ENCODE assay signal across 17 cellular contexts in genomic region chr1:44725309-44725698, GRCh38. TPM values are rescaled to one million over a fixed set of nuclear protein-coding genes. Genes with fewer than 3 reads are reported as not detected.
DNase-seq lines count a peak whose midpoint lies in the region; TF ChIP-seq lines count a peak whose summit lies in the region.
"Had no signal": no experiment of that assay in that cellular context is flagged by ENCODE, and none has a peak within 500 bp of the region (broad histone marks: within the 10 kb centered on the region; RNA-seq: fewer than 3 reads in every experiment).

No MANE protein-coding gene starts in this region.

- H3K27ac Mint-ChIP-seq in activated T-cell treated with anti-CD3 and anti-CD28 coated beads, Interleukin-2, amount 50 U/mL, for 24 hours = peak overlapping the region; percentile 89
- H3K27ac Mint-ChIP-seq in activated naive CD8-positive, alpha-beta T cell treated with anti-CD3 and anti-CD28 coated beads for 36 hours = peak overlapping the region; percentile 83
- peak overlapping the region; percentile 45 for H3K27ac Mint-ChIP-seq in progenitor cell of endocrine pancreas
- H3K27ac Mint-ChIP-seq: nephron had no signal

- TF ChIP-seq CTCF in progenitor cell of endocrine pancreas (IDR thresholded peaks at IDR 0.05; ENCODE audit: unreplicated experiment) = no peak

- no peaks in the 10 kb centered on the region for H3K9me3 Mint-ChIP-seq in activated T-cell treated with anti-CD3 and anti-CD28 coated beads, Interleukin-2, amount 50 U/mL, for 24 hours
- H3K9me3 Mint-ChIP-seq in activated naive CD8-positive, alpha-beta T cell treated with anti-CD3 and anti-CD28 coated beads for 36 hours = no peaks in the 10 kb centered on the region
- H3K9me3 Mint-ChIP-seq in progenitor cell of endocrine pancreas (ENCODE audit: low read depth) = no peaks in the 10 kb centered on the region
- H3K9me3 Mint-ChIP-seq: nephron had no signal

- DNase-seq in activated T-cell treated with anti-CD3 and anti-CD28 coated beads, Interleukin-2, amount 50 U/mL, for 24 hours = no peak
- no peak for DNase-seq in activated T-cell treated with anti-CD3 and anti-CD28 coated beads, Interleukin-2, amount 50 U/mL, for 1 hour
- DNase-seq in HuH-7.5 (ENCODE audit: low spot score) = peak; percentile 3
- DNase-seq in activated naive CD8-positive, alpha-beta T cell treated with anti-CD3 and anti-CD28 coated beads for 36 hours = no peak
- DNase-seq in progenitor cell of endocrine pancreas (ENCODE audit: low spot score, unreplicated experiment) = no peak
- no peak for DNase-seq in NCI-H1105 treated with DMSO at 0.1 percent for 48 hours (lab: John Stamatoyannopoulos, UW)
- no peak for DNase-seq in HK-2 (ENCODE audit: unreplicated experiment)
- DNase-seq in NCI-H187 treated with DMSO at 0.1 percent for 48 hours (lab: John Stamatoyannopoulos, UW) = no peak
- DNase-seq: ACHN; activated CD4-positive, alpha-beta T cell treated with anti-CD3 and anti-CD28 coated beads for 4 hours; activated effector memory CD4-positive, alpha-beta T cell treated with Interleukin-2 at 50 U/mL for 16 hours; DMS79; NCI-H1436; SK-N-SH; transverse colon had no signal

- peaks cover 68% of the 10 kb centered on the region for H3K4me1 Mint-ChIP-seq in activated T-cell treated with anti-CD3 and anti-CD28 coated beads, Interleukin-2, amount 50 U/mL, for 24 hours (ENCODE audit: low read depth)
- peaks cover 66% of the 10 kb centered on the region for H3K4me1 Mint-ChIP-seq in activated naive CD8-positive, alpha-beta T cell treated with anti-CD3 and anti-CD28 coated beads for 36 hours
- peaks cover 4% of the 10 kb centered on the region for H3K4me1 Mint-ChIP-seq in progenitor cell of endocrine pancreas (ENCODE audit: low read depth)

- peaks cover 21% of the 10 kb centered on the region for H3K36me3 Mint-ChIP-seq in activated T-cell treated with anti-CD3 and anti-CD28 coated beads, Interleukin-2, amount 50 U/mL, for 24 hours (ENCODE audit: low read depth)
- H3K36me3 Mint-ChIP-seq in activated naive CD8-positive, alpha-beta T cell treated with anti-CD3 and anti-CD28 coated beads for 36 hours = peaks cover 18% of the 10 kb centered on the region
- H3K36me3 Mint-ChIP-seq in progenitor cell of endocrine pancreas (ENCODE audit: insufficient read depth) = no peaks in the 10 kb centered on the region

- peak overlapping the region; percentile 77 for H3K4me3 Mint-ChIP-seq in activated T-cell treated with anti-CD3 and anti-CD28 coated beads, Interleukin-2, amount 50 U/mL, for 24 hours
- H3K4me3 Mint-ChIP-seq in activated naive CD8-positive, alpha-beta T cell treated with anti-CD3 and anti-CD28 coated beads for 36 hours = peak overlapping the region; percentile 82
- no peak overlapping the region for H3K4me3 Mint-ChIP-seq in progenitor cell of endocrine pancreas (ENCODE audit: low read depth)
- H3K4me3 Mint-ChIP-seq: nephron had no signal

- H3K27me3 Mint-ChIP-seq in activated T-cell treated with anti-CD3 and anti-CD28 coated beads, Interleukin-2, amount 50 U/mL, for 24 hours = no peaks in the 10 kb centered on the region
- peaks cover 7% of the 10 kb centered on the region for H3K27me3 Mint-ChIP-seq in activated naive CD8-positive, alpha-beta T cell treated with anti-CD3 and anti-CD28 coated beads for 36 hours
- H3K27me3 Mint-ChIP-seq in progenitor cell of endocrine pancreas = no peaks in the 10 kb centered on the region

RNA-seq across cellular contexts. Expression of gene RNU5D-1, which starts 5.7 kb away (rescaled TPM):
- not detected for total RNA-seq in activated naive CD8-positive, alpha-beta T cell treated with anti-CD3 and anti-CD28 coated beads for 36 hours
- not detected in 2 replicates for total RNA-seq in progenitor cell of endocrine pancreas
- total RNA-seq: hepatocyte, transverse colon had no signal

RNA-seq across cellular contexts. Expression of gene KIF2C, which starts 14.3 kb away (rescaled TPM):
- total RNA-seq in activated naive CD8-positive, alpha-beta T cell treated with anti-CD3 and anti-CD28 coated beads for 36 hours = 10 to 100 TPM; 65.0 to 71.0 TPM
- total RNA-seq in progenitor cell of endocrine pancreas = 26.6 and 28.7 TPM in 2 replicates

RNA-seq across cellular contexts. Expression of gene RPS8, which starts 50.0 kb away (rescaled TPM):
- 1,000 to 10,000 TPM; 2,658 to 2,665 TPM for total RNA-seq in activated naive CD8-positive, alpha-beta T cell treated with anti-CD3 and anti-CD28 coated beads for 36 hours
- 1,808 and 1,842 TPM in 2 replicates for total RNA-seq in progenitor cell of endocrine pancreas

RNA-seq across cellular contexts. Expression of gene ARMH1, which starts 50.8 kb away (rescaled TPM):
- 100 to 1,000 TPM; 139 to 144 TPM for total RNA-seq in activated naive CD8-positive, alpha-beta T cell treated with anti-CD3 and anti-CD28 coated beads for 36 hours
- 14.9 and 15.0 TPM in 2 replicates for total RNA-seq in progenitor cell of endocrine pancreas

RNA-seq across cellular contexts. Expression of gene TMEM53, which starts 51.0 kb away (rescaled TPM):
- total RNA-seq in activated naive CD8-positive, alpha-beta T cell treated with anti-CD3 and anti-CD28 coated beads for 36 hours = 1 to 10 TPM; 2.5 to 2.6 TPM
- 11.8 and 13.9 TPM in 2 replicates for total RNA-seq in progenitor cell of endocrine pancreas
